ENCODE assay signal across 19 cellular contexts in genomic region chr1:193299038-193299437, GRCh38.
DNase-seq lines count a peak whose midpoint lies in the region; ATAC-seq and TF ChIP-seq lines count a peak whose summit lies in the region.
"Had no signal": no experiment of that assay in that cellular context is flagged by ENCODE, and none has a peak within 500 bp of the region (broad histone marks: within the 10 kb centered on the region; RNA-seq: fewer than 3 reads in every experiment).

No MANE protein-coding gene starts in this region.

- DNase-seq in NCI-H1436 treated with DMSO at 0.1 percent for 48 hours (lab: John Stamatoyannopoulos, UW) (no peak), superior temporal gyrus (ENCODE audit: extremely low spot score) (no peak), NCI-H2196 (lab: John Stamatoyannopoulos, UW; ENCODE audit: unreplicated experiment) (no peak)
- DNase-seq: activated CD8-positive, alpha-beta T cell treated with anti-CD3 and anti-CD28 coated beads, Interleukin-2, amount 10 ng/mL, durations not matched to agents 7 days and 5 days; activated effector memory CD4-positive, alpha-beta T cell treated with Interleukin-2 at 50 U/mL for 16 hours; amygdala; foreskin keratinocyte; GF-D8; natural killer cell; NCI-H1417 treated with DMSO at 0.1 percent for 48 hours; NCI-H446 treated with DMSO at 0.1 percent for 48 hours; OCI-M1; stimulated activated CD4-positive, alpha-beta T cell treated with anti-CD3 and anti-CD28 coated beads, Interleukin-12 subunit alpha, Interleukin-12 subunit beta, amount 100 ng/mL, for 4 hours had no signal

- ATAC-seq in GM18868 (IDR thresholded peaks at IDR 0.05; ENCODE audit: unreplicated experiment) = peak; percentile 47
- ATAC-seq in GM21423 (IDR thresholded peaks at IDR 0.05; ENCODE audit: unreplicated experiment) = peak; percentile 64
- peak; percentile 62 for ATAC-seq in HG02943 (IDR thresholded peaks at IDR 0.05; ENCODE audit: low read depth, unreplicated experiment)
- peak; percentile 39 for ATAC-seq in HG03565 (IDR thresholded peaks at IDR 0.05; ENCODE audit: unreplicated experiment)
- ATAC-seq in SK-N-SH treated with all-trans-retinoic acid at 6 μM for 48 hours = no peak
- ATAC-seq: activated CD8-positive, alpha-beta T cell treated with anti-CD3 and anti-CD28 coated beads, Interleukin-2, amount 10 ng/mL, durations not matched to agents 7 days and 5 days; foreskin keratinocyte; HCT116; natural killer cell had no signal

TF ChIP-seq in SK-N-SH treated with all-trans-retinoic acid at 6 μM for 48 hours, 23 proteins besides CTCF, POLR2A, EP300 and RAD21:
- no peak for TF ChIP-seq TCF4 (CRISPR knock-in tag; IDR thresholded peaks at IDR 0.05; ENCODE audit: borderline replicate concordance)
- no peak for TF ChIP-seq CREB5 (CRISPR knock-in tag; IDR thresholded peaks at IDR 0.05; ENCODE audit: low read depth)
- TF ChIP-seq ZFP30 (CRISPR knock-in tag; IDR thresholded peaks at IDR 0.05) = no peak
- no peak for TF ChIP-seq PPARA (CRISPR knock-in tag; IDR thresholded peaks at IDR 0.05; ENCODE audit: borderline replicate concordance)
- no peak for TF ChIP-seq ZNF8 (CRISPR knock-in tag; IDR thresholded peaks at IDR 0.05)
- no peak for TF ChIP-seq ZNF70 (CRISPR knock-in tag; IDR thresholded peaks at IDR 0.05)
- no peak for TF ChIP-seq ZC3H10 (CRISPR knock-in tag; IDR thresholded peaks at IDR 0.05)
- no peak for TF ChIP-seq RARB (CRISPR knock-in tag; IDR thresholded peaks at IDR 0.05)
- TF ChIP-seq ZFP3 (CRISPR knock-in tag; IDR thresholded peaks at IDR 0.05) = no peak
- TF ChIP-seq ZNF565 (CRISPR knock-in tag; conservative IDR thresholded peaks at IDR 0.05; ENCODE audit: low read depth) = no peak
- TF ChIP-seq GLIS3 (CRISPR knock-in tag; IDR thresholded peaks at IDR 0.05) = no peak
- TF ChIP-seq POU6F1 (CRISPR knock-in tag; IDR thresholded peaks at IDR 0.05; ENCODE audit: borderline replicate concordance, low read depth) = no peak
- TF ChIP-seq SNAI2 (CRISPR knock-in tag; IDR thresholded peaks at IDR 0.05) = no peak
- TF ChIP-seq BACH2 (CRISPR knock-in tag; IDR thresholded peaks at IDR 0.05; ENCODE audit: borderline replicate concordance) = no peak
- no peak for TF ChIP-seq PATZ1 (CRISPR knock-in tag; IDR thresholded peaks at IDR 0.05; ENCODE audit: borderline replicate concordance)
- no peak for TF ChIP-seq OSR1 (CRISPR knock-in tag; IDR thresholded peaks at IDR 0.05)
- no peak for TF ChIP-seq ISL1 (CRISPR knock-in tag; IDR thresholded peaks at IDR 0.05)
- no peak for TF ChIP-seq CSDC2 (CRISPR knock-in tag; IDR thresholded peaks at IDR 0.05)
TF ChIP-seq in SK-N-SH treated with all-trans-retinoic acid at 6 μM for 48 hours: peak in this region for 0.
